In the genomic region with DNA sequence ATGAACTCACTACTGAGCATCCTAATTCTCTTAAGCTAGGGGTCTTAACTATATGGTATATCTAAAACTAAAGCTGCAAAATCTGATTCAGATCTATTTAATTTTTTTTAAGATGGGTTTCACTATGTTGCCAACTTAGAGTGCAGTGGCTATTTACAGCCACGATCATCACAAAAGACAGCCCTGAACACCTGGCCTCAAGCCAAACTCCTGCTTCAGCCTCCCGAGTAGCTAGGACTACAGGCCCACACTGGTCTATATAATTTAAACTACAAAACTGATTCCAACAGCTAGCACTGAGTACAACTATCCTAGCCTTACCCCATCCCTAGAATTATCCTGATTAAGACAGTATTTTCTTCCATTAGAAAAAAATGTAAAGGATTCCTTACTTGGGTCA, we compare ENCODE assay signal across 13 cellular contexts. TPM values are rescaled to one million over a fixed set of nuclear protein-coding genes. Genes with fewer than 3 reads are reported as not detected.
DNase-seq lines count a peak whose midpoint lies in the region; ATAC-seq and TF ChIP-seq lines count a peak whose summit lies in the region.
"Had no signal": no experiment of that assay in that cellular context is flagged by ENCODE, and none has a peak within 500 bp of the region (broad histone marks: within the 10 kb centered on the region; RNA-seq: fewer than 3 reads in every experiment).

No MANE protein-coding gene starts in this region.

- no peak for ATAC-seq in stimulated activated naive B cell treated with anti-CD40 and anti-IgM and Interleukin-4, amounts not matched to agents 10 μg/mL and 1 μg/mL and 100 μg/mL, for 72 hours (replicated peaks)
- ATAC-seq: HCT116, mucosa of descending colon had no signal

- H3K4me3 ChIP-seq in HEK293 (ENCODE audit: low read depth, low read length) (no peak overlapping the region), osteoblast (ENCODE audit: insufficient read depth, low read length) (no peak overlapping the region), smooth muscle cell (no peak overlapping the region)
- H3K4me3 ChIP-seq: mucosa of descending colon had no signal

- H3K36me3 ChIP-seq in HEK293 (ENCODE audit: control insufficient read depth in 2 of 2, insufficient read depth in 1 of 2, low read length in 2 of 2) (peaks cover 26 to 44% of the 10 kb centered on the region in 2 experiments; a peak in 2 of 3 replicates), osteoblast (ENCODE audit: insufficient read depth, low read length) (peaks cover 11% of the 10 kb centered on the region), smooth muscle cell (ENCODE audit: low read depth) (no peaks in the 10 kb centered on the region)

- no peak overlapping the region for H3K4me3 Mint-ChIP-seq in stimulated activated naive B cell treated with anti-CD40 and anti-IgM and Interleukin-4, amounts not matched to agents 10 μg/mL and 1 μg/mL and 100 μg/mL, for 72 hours

- 74% methylated on average over 2 of the region's 2 CpGs for WGBS in smooth muscle cell (ENCODE audit: low lambda C conversion rate)

- no peaks in the 10 kb centered on the region for H3F3A ChIP-seq in smooth muscle cell (ENCODE audit: low read depth)

- no peak overlapping the region for H3K27ac Mint-ChIP-seq in stimulated activated naive B cell treated with anti-CD40 and anti-IgM and Interleukin-4, amounts not matched to agents 10 μg/mL and 1 μg/mL and 100 μg/mL, for 72 hours
- H3K27ac Mint-ChIP-seq: activated T-helper 2 cell treated with anti-CD3 and anti-CD28 coated beads, Interferon-gamma antibody, Interleukin-2, Interleukin-4, amounts not matched to agents 10 μg/mL and 5 μg/mL and 100 μg/mL, durations not matched to agents 14 hours and 24 hours and 36 hours had no signal

- no peaks in the 10 kb centered on the region for H3K9me3 Mint-ChIP-seq in stimulated activated naive B cell treated with anti-CD40 and anti-IgM and Interleukin-4, amounts not matched to agents 10 μg/mL and 1 μg/mL and 100 μg/mL, for 72 hours
- H3K9me3 Mint-ChIP-seq: activated T-helper 2 cell treated with anti-CD3 and anti-CD28 coated beads, Interferon-gamma antibody, Interleukin-2, Interleukin-4, amounts not matched to agents 10 μg/mL and 5 μg/mL and 100 μg/mL, durations not matched to agents 14 hours and 24 hours and 36 hours; IgD-negative memory B cell had no signal

- CTCF ChIA-PET in HEK293 (lab: Yijun Ruan, JAX) = no interaction called here

- H3K36me3 Mint-ChIP-seq in stimulated activated naive B cell treated with anti-CD40 and anti-IgM and Interleukin-4, amounts not matched to agents 10 μg/mL and 1 μg/mL and 100 μg/mL, for 72 hours = peaks cover 18 to 32% of the 10 kb centered on the region in 2 donors

- no peak overlapping the region for H3K4me2 ChIP-seq in osteoblast (ENCODE audit: insufficient read depth, low read length)
- H3K4me2 ChIP-seq in smooth muscle cell = no peak overlapping the region

- H3K27me3 ChIP-seq in osteoblast (ENCODE audit: insufficient read depth, low read length) (no peaks in the 10 kb centered on the region), smooth muscle cell (ENCODE audit: low read depth) (no peaks in the 10 kb centered on the region)

- H3K4me1 ChIP-seq in HEK293 (ENCODE audit: control insufficient read depth, insufficient read depth, low read length) = 0 out of 2 replicates have a peak, but pooled peaks cover 3% of the 10 kb centered on the region
- H3K4me1 ChIP-seq in osteoblast (ENCODE audit: insufficient read depth, low read length) = peaks cover 4% of the 10 kb centered on the region
- no peaks in the 10 kb centered on the region for H3K4me1 ChIP-seq in smooth muscle cell (ENCODE audit: low read depth)

- H3K79me2 ChIP-seq in osteoblast (ENCODE audit: insufficient read depth, low read length) (peaks cover 84% of the 10 kb centered on the region), smooth muscle cell (ENCODE audit: low read depth) (peaks cover 94% of the 10 kb centered on the region)

- DNase-seq in NCI-H2227 treated with DMSO at 0.1 percent for 48 hours (lab: John Stamatoyannopoulos, UW) (peak; percentile 39), dermis blood vessel endothelial cell (peak; percentile 74), osteoblast (ENCODE audit: insufficient read length, low spot score, missing footprints) (no peak), NCI-H128 (lab: John Stamatoyannopoulos, UW; ENCODE audit: unreplicated experiment) (no peak), smooth muscle cell (lab: John Stamatoyannopoulos, UW; ENCODE audit: unreplicated experiment) (no peak)
- DNase-seq in stimulated activated naive B cell treated with anti-CD40 and anti-IgM and Interleukin-4, amounts not matched to agents 10 μg/mL and 1 μg/mL and 100 μg/mL, for 72 hours = no peak
- DNase-seq: retina had no signal

- H3K9me3 ChIP-seq in HEK293 (ENCODE audit: control insufficient read depth, insufficient read depth, low read depth, low read length) (no peaks in the 10 kb centered on the region), osteoblast (ENCODE audit: low read depth, low read length) (no peaks in the 10 kb centered on the region), smooth muscle cell (replicated peaks; ENCODE audit: low read depth) (no peaks in the 10 kb centered on the region)
- H3K9me3 ChIP-seq: mucosa of descending colon had no signal

- peaks cover 7% of the 10 kb centered on the region for H4K20me1 ChIP-seq in osteoblast (ENCODE audit: insufficient read depth, low read length)
- H4K20me1 ChIP-seq in smooth muscle cell (ENCODE audit: low read depth) = peaks cover 62% of the 10 kb centered on the region

- POLR2A ChIA-PET in HEK293 (lab: Yijun Ruan, JAX) = no interaction called here

- no peaks in the 10 kb centered on the region for H3K27me3 Mint-ChIP-seq in stimulated activated naive B cell treated with anti-CD40 and anti-IgM and Interleukin-4, amounts not matched to agents 10 μg/mL and 1 μg/mL and 100 μg/mL, for 72 hours
- H3K27me3 Mint-ChIP-seq: IgD-negative memory B cell had no signal

- TF ChIP-seq CTCF in HEK293 (tag by site-specific recombination; IDR thresholded peaks at IDR 0.05) (no peak), osteoblast (IDR thresholded peaks at IDR 0.05; ENCODE audit: extremely low read depth, low read depth, low read length) (no peak), smooth muscle cell (IDR thresholded peaks at IDR 0.05; ENCODE audit: borderline replicate concordance, insufficient read depth, poor library complexity, severe bottlenecking) (no peak)

- H3K9ac ChIP-seq in smooth muscle cell (ENCODE audit: low read depth) = no peak overlapping the region

- H2AFZ ChIP-seq in osteoblast (ENCODE audit: low read length) (no peak overlapping the region), smooth muscle cell (ENCODE audit: low read depth) (no peak overlapping the region)

- peaks cover 7 to 30% of the 10 kb centered on the region in 2 donors for H3K4me1 Mint-ChIP-seq in stimulated activated naive B cell treated with anti-CD40 and anti-IgM and Interleukin-4, amounts not matched to agents 10 μg/mL and 1 μg/mL and 100 μg/mL, for 72 hours

- H3K27ac ChIP-seq in HEK293 (ENCODE audit: extremely low read depth, low read depth, low read length) (no peak overlapping the region), osteoblast (ENCODE audit: low read depth, low read length) (peak overlapping the region; percentile 6), smooth muscle cell (ENCODE audit: low read depth) (no peak overlapping the region)
- H3K27ac ChIP-seq: epithelial cell of prostate had no signal

TF ChIP-seq in HEK293, 187 proteins besides CTCF, POLR2A, EP300 and RAD21 (continues in another document):
- TF ChIP-seq ELK4 (IDR thresholded peaks at IDR 0.05; ENCODE audit: borderline replicate concordance, low read depth, low read length) = no peak
- no peak for TF ChIP-seq ZNF423 (tag by site-specific recombination; IDR thresholded peaks at IDR 0.05)
- peak; percentile 99 for TF ChIP-seq ZNF660 (tag by site-specific recombination; IDR thresholded peaks at IDR 0.05)
- no peak for TF ChIP-seq ZNF610 (tag by site-specific recombination; IDR thresholded peaks at IDR 0.05; ENCODE audit: borderline replicate concordance)
- no peak for TF ChIP-seq ZNF138 (tag by site-specific recombination; IDR thresholded peaks at IDR 0.05; ENCODE audit: borderline replicate concordance)
- TF ChIP-seq, protein P1, sequence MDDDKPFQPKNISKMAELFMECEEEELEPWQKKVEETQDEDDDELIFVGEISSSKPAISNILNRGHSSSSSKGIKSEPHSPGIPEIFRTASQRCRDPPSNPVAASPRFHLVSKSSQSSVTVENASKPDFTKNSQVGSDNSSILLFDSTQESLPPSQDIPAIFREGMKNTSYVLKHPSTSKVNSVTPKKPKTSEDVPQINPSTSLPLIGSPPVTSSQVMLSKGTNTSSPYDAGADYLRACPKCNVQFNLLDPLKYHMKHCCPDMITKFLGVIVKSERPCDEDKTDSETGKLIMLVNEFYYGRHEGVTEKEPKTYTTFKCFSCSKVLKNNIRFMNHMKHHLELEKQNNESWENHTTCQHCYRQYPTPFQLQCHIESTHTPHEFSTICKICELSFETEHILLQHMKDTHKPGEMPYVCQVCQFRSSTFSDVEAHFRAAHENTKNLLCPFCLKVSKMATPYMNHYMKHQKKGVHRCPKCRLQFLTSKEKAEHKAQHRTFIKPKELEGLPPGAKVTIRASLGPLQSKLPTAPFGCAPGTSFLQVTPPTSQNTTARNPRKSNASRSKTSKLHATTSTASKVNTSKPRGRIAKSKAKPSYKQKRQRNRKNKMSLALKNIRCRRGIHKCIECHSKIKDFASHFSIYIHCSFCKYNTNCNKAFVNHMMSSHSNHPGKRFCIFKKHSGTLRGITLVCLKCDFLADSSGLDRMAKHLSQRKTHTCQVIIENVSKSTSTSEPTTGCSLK (tag by site-specific recombination; IDR thresholded peaks at IDR 0.05) = no peak
- TF ChIP-seq ZBTB7A (tag by site-specific recombination; IDR thresholded peaks at IDR 0.05; ENCODE audit: low read depth) = no peak

RNA-seq across cellular contexts. Expression of gene EIF4G3, which starts 37.1 kb away (rescaled TPM):
- total RNA-seq in dermis blood vessel endothelial cell (39.8 and 60.8 TPM in 2 replicates), osteoblast (53.0 and 55.0 TPM in 2 replicates), smooth muscle cell (49.5 and 56.2 TPM in 2 replicates)
- polyA plus RNA-seq in smooth muscle cell = 26.1 and 31.5 TPM in 2 replicates

Comparison
In these comparisons a context has a peak if more than half of its experiments do, and no peak if none do; other contexts are left out.
1. DNase-seq: peak in NCI-H2227 treated with DMSO at 0.1 percent for 48 hours (single experiment) and dermis blood vessel endothelial cell (single experiment); none in osteoblast (single experiment), stimulated activated naive B cell treated with anti-CD40 and anti-IgM and Interleukin-4, amounts not matched to agents 10 μg/mL and 1 μg/mL and 100 μg/mL, for 72 hours (single experiment), NCI-H128 (single experiment) and smooth muscle cell (single experiment).